In the genomic region with DNA sequence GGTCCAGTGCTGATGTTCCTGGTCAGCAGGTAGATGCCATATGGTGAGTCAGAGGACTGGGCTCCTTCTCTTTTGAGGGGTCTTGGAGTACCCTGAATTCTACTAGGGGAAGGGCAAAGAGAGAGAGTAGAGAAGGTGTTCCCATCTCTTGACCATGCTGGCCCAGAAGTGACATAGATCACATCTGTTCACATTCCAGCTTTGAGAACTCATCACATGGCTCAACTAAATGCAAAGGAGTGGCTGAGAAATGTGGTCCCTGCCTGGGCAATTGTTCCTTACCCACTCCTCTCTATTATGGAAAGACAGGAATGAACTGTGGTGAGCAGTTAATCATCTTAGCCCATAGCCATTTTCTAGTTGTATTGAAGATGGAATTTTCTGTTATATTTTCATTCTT, we compare ENCODE assay signal across 15 cellular contexts.
"Had no signal": no experiment of that assay in that cellular context is flagged by ENCODE, and none has a peak within 500 bp of the region (broad histone marks: within the 10 kb centered on the region; RNA-seq: fewer than 3 reads in every experiment).

No MANE protein-coding gene starts in this region.

- ATAC-seq: activated naive CD4-positive, alpha-beta T cell treated with anti-CD3 and anti-CD28 coated beads, Interleukin-2, amount 50 U/mL, for 72 hours had no signal

- H3K27me3 ChIP-seq: breast epithelium, foreskin keratinocyte, left lung, stomach had no signal

- H3K27ac Mint-ChIP-seq: activated naive CD4-positive, alpha-beta T cell treated with anti-CD3 and anti-CD28 coated beads, Interleukin-2, amount 50 U/mL, for 72 hours; memory B cell had no signal

- H3K4me3 ChIP-seq: breast epithelium, left lung, stomach, thoracic aorta had no signal

- DNase-seq: activated CD4-positive, alpha-beta T cell treated with anti-CD3 and anti-CD28 coated beads, Interleukin-2, amount 50 U/mL, for 4 hours; activated CD4-positive, CD25-positive, alpha-beta regulatory T cell treated with anti-CD3 and anti-CD28 coated beads, Interleukin-2, amount 50 U/mL, for 72 hours; activated effector memory CD4-positive, alpha-beta T cell treated with anti-CD3 and anti-CD28 coated beads, Interleukin-2, amount 50 U/mL, for 16 hours; activated T-cell treated with anti-CD3 and anti-CD28 coated beads, Interleukin-2, amount 50 U/mL, for 1 hour; dermis blood vessel endothelial cell; left lung; stimulated activated CD4-positive, alpha-beta T cell treated with anti-CD3 and anti-CD28 coated beads, Interleukin-15, amount 100 ng/mL, for 24 hours; stimulated activated CD4-positive, alpha-beta T cell treated with anti-CD3 and anti-CD28 coated beads, Interleukin-4, amount 100 ng/mL, for 4 hours; stomach; T-helper 9 cell had no signal

- H3K36me3 ChIP-seq: breast epithelium, left lung, stomach, thoracic aorta had no signal

- H3K4me3 Mint-ChIP-seq: memory B cell had no signal

- H3K27ac ChIP-seq: foreskin keratinocyte, left lung, stomach, thoracic aorta had no signal

- H3K4me1 Mint-ChIP-seq: memory B cell had no signal
